9 cellular contexts compared by ENCODE assay signal in the genomic region with DNA sequence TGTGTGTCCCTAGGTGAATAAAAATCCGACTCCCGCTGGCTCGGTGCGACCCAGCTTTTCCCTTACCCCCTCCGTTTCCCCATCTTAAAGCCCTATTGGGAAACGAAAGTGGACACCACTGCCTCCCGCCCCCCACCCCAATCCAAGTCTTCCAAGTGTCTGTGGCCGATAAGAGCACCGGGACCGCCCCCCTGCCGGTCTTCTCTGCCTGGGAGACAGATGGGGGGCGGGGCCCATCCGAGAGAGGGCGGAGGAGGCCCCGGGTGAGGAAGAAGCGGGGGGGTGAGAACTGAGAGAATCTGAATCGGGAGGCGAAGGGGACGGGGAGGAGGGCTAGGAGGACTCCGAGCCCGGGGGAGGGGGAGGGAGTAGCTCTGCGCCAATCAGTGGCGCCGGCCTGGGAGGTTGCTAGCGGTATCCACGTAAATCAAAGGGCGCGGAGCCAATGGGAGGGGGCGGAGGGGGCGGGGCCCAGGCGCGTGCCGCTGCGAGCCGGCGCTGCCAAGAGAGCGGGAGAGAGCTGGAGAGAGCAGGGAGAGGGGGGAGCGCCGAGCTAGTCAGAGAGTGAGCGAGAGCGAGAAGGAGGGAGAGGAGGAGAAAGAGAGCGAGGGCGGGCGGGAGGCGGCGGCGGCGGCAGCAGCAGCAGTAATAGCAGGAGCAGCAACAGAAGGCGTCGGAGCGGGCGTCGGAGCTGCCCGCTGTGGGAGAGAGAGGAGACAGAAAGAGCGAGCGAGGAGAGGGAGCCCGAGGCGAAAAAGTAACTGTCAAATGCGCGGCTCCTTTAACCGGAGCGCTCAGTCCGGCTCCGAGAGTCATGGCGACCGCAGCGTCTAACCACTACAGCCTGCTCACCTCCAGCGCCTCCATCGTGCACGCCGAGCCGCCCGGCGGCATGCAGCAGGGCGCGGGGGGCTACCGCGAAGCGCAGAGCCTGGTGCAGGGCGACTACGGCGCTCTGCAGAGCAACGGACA. TPM values are rescaled to one million over a fixed set of nuclear protein-coding genes. Genes with fewer than 3 reads are reported as not detected.
DNase-seq lines count a peak whose midpoint lies in the region; ATAC-seq, FAIRE-seq and TF ChIP-seq lines count a peak whose summit lies in the region.
"Had no signal": no experiment of that assay in that cellular context is flagged by ENCODE, and none has a peak within 500 bp of the region (broad histone marks: within the 10 kb centered on the region; RNA-seq: fewer than 3 reads in every experiment).

A gene (plus strand): TSS at position 515 of the 972 bp plus-strand sequence. CDS start 300 bp downstream, at position 815.

- no peaks in the 10 kb centered on the region for H3K9me3 ChIP-seq in thyroid gland

- no peak for TF ChIP-seq CTCF in thyroid gland (IDR thresholded peaks at IDR 0.05)

- peaks cover 67% of the 10 kb centered on the region for H3K27me3 ChIP-seq in thyroid gland

- peak; percentile 63 for ATAC-seq in GM21786 (IDR thresholded peaks at IDR 0.05; ENCODE audit: unreplicated experiment)

- WGBS in thyroid gland, 2 donors, result 1 to 2% methylated on average over 55 to 67 of the region's 83 CpGs

- intact Hi-C loops in thyroid gland (cut with DNase I), result no loop called here

- no peak within 1 kb of the TSS for H3K27ac ChIP-seq in thyroid gland

- DNase-seq in DMS153 treated with DMSO at 0.1 percent for 48 hours (lab: John Stamatoyannopoulos, UW; ENCODE audit: unreplicated experiment) (peak; percentile 96), RCC 7860 (ENCODE audit: low spot score) (peak; percentile 33), globus pallidus (ENCODE audit: low spot score) (peak; percentile 98), occipital lobe (lab: John Stamatoyannopoulos, UW) (peak; percentile 96), thyroid gland (peak; percentile 74 to 83)
- DNase-seq in Jurkat, Clone E6-1 (ENCODE audit: low read depth, low spot score), result peak; percentile 96
- peak; percentile 72 for DNase-seq in activated naive CD4-positive, alpha-beta T cell treated with anti-CD3 and anti-CD28 coated beads, Interleukin-2, amount 50 U/mL, for 16 hours

- H3K4me3 ChIP-seq in Jurkat, Clone E6-1 (ENCODE audit: low read length), result peak within 1 kb of the TSS; percentile 61
- H3K4me3 ChIP-seq in thyroid gland (replicated peaks in 1 of 3), result peak within 1 kb of the TSS; percentile 26 to 34 (median 30)

- peaks cover 37 to 50% of the 10 kb centered on the region in 2 donors for H3K4me1 ChIP-seq in thyroid gland

- TF ChIP-seq POLR2A in thyroid gland (IDR thresholded peaks at IDR 0.05), result no peak

- FAIRE-seq in RCC 7860 (lab: Jason Lieb, UNC), result no peak
- FAIRE-seq: colon had no signal

- H3K36me3 ChIP-seq in thyroid gland, result no peaks in the 10 kb centered on the region

RNA-seq across cellular contexts. Expression of the gene that starts here (rescaled TPM):
- 13.2 TPM for polyA plus RNA-seq in Jurkat, Clone E6-1 (2012; ENCODE audit: insufficient read depth, insufficient read length)
- total RNA-seq in occipital lobe (194 TPM), thyroid gland (not detected)

Comparison
In these comparisons a context has a peak if more than half of its experiments do, and no peak if none do; other contexts are left out.
1. RNA of the gene that starts here (total RNA-seq): 194 TPM in occipital lobe (single experiment); not detected in thyroid gland; every median in the first group is over 100 times any median in the second.
2. Peak in DNase-seq and H3K4me3 ChIP-seq in thyroid gland; RNA of the gene not detected or under 1 TPM.
3. DNase-seq: peak in every context shown above with its lines; median percentile 98 in globus pallidus; 96 in DMS153 treated with DMSO at 0.1 percent for 48 hours; 96 in Jurkat, Clone E6-1; 96 in occipital lobe; 78 in thyroid gland; 72 in activated naive CD4-positive, alpha-beta T cell treated with anti-CD3 and anti-CD28 coated beads, Interleukin-2, amount 50 U/mL, for 16 hours; 33 in RCC 7860.